Comparison of ENCODE assay signal across 9 cellular contexts in the genomic region with DNA sequence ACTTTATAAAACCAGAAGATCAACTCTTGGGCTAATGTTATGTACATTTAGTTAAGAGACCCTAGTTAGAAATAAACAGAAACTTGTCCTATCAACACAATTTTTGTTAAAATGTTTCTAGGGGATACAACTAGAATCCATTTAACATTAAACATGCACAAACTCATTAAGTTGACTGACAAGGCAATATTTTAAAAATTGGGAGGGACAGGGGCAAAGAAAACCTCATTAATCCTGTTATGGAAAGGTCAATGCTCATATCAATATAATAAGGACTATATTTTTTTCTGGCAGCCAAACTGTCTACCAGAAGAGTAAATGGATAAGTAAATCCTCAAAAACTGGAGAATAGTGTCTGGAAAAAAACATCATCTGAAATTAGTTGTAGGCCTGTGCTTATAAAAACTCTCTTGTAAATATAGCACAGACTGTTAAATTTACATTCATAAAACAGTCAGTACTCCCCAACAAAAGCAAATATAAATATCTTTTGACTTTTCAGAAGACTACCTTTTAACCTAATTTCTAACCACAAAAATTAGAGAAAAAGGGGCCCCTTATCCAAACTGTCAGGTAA. TPM values are rescaled to one million over a fixed set of nuclear protein-coding genes. Genes with fewer than 3 reads are reported as not detected.
DNase-seq lines count a peak whose midpoint lies in the region; ATAC-seq and TF ChIP-seq lines count a peak whose summit lies in the region.
"Had no signal": no experiment of that assay in that cellular context is flagged by ENCODE, and none has a peak within 500 bp of the region (broad histone marks: within the 10 kb centered on the region; RNA-seq: fewer than 3 reads in every experiment).

No MANE protein-coding gene starts in this region.

- H3K4me3 ChIP-seq in CD8-positive, alpha-beta memory T cell (ENCODE audit: low read length): peak overlapping the region; percentile 99
- H3K4me3 ChIP-seq in neuron (ENCODE audit: low read length) (peak overlapping the region; percentile 99), adrenal gland (peak overlapping the region in 1 of 4 donors; percentile 89)

- peaks cover 66% of the 10 kb centered on the region for H3K4me1 ChIP-seq in CD8-positive, alpha-beta memory T cell (ENCODE audit: insufficient read depth, low read length)
- peaks cover 66% of the 10 kb centered on the region for H3K4me1 ChIP-seq in neuron (ENCODE audit: insufficient read depth, low read length)
- peaks cover 70 to 72% of the 10 kb centered on the region in 2 donors for H3K4me1 ChIP-seq in adrenal gland (replicated peaks in 1 of 2)

- H3K4me1 Mint-ChIP-seq in CD8-positive, alpha-beta memory T cell: peaks cover 78 to 88% (median 85%) of the 10 kb centered on the region in 3 donors
- peaks cover 58 to 78% of the 10 kb centered on the region in 2 donors for H3K4me1 Mint-ChIP-seq in effector memory CD8-positive, alpha-beta T cell (ENCODE audit: low read depth in 2 of 2)

- H3K27ac Mint-ChIP-seq in CD8-positive, alpha-beta memory T cell: peak overlapping the region in 6 of 8 donors; percentile 2 to 98 (median 58)
- no peak overlapping the region for H3K27ac Mint-ChIP-seq in effector memory CD8-positive, alpha-beta T cell

- DNase-seq in CD8-positive, alpha-beta memory T cell: no peak
- DNase-seq in NAMALWA (ENCODE audit: low spot score): peak; percentile 42
- DNase-seq in effector memory CD8-positive, alpha-beta T cell: no peak
- DNase-seq in GM20000 (ENCODE audit: low spot score): no peak
- DNase-seq in NCI-H128 (lab: John Stamatoyannopoulos, UW; ENCODE audit: unreplicated experiment): no peak
- DNase-seq in adrenal gland: no peak
- DNase-seq: stimulated activated CD4-positive, alpha-beta T cell treated with anti-CD3 and anti-CD28 coated beads, Interleukin-15, amount 100 ng/mL, for 24 hours had no signal

- H3K9me3 Mint-ChIP-seq in CD8-positive, alpha-beta memory T cell: peaks cover 0 to 2% (median 0%) of the 10 kb centered on the region in 5 donors
- no peaks in the 10 kb centered on the region for H3K9me3 Mint-ChIP-seq in effector memory CD8-positive, alpha-beta T cell

- CTCF ChIA-PET in CD8-positive, alpha-beta memory T cell (lab: Charles Lee): interaction anchor here (4.4 kb wide), 1 partner anchor 9 kb away, joined by 44 read pairs; no protein-coding TSS in a partner anchor

- H2AFZ ChIP-seq in neuron (ENCODE audit: low read depth, low read length): no peak overlapping the region

- H3K27me3 ChIP-seq in CD8-positive, alpha-beta memory T cell (ENCODE audit: insufficient read depth, low read length, poor library complexity, severe bottlenecking): no peaks in the 10 kb centered on the region
- H3K27me3 ChIP-seq in neuron (ENCODE audit: insufficient read depth, low read length): no peaks in the 10 kb centered on the region
- no peaks in the 10 kb centered on the region for H3K27me3 ChIP-seq in adrenal gland

- intact Hi-C loops in adrenal gland (cut with DNase I): no loop called here

- TF ChIP-seq CTCF in GM20000 (IDR thresholded peaks at IDR 0.05; ENCODE audit: extremely low read depth, missing control alignments) (no peak), adrenal gland (IDR thresholded peaks at IDR 0.05) (no peak)

- H3K36me3 Mint-ChIP-seq in CD8-positive, alpha-beta memory T cell: peaks cover 0 to 72% (median 8%) of the 10 kb centered on the region in 3 donors
- peaks cover 83% of the 10 kb centered on the region for H3K36me3 Mint-ChIP-seq in effector memory CD8-positive, alpha-beta T cell (ENCODE audit: insufficient read depth)

- peaks cover 20% of the 10 kb centered on the region for H3K36me3 ChIP-seq in CD8-positive, alpha-beta memory T cell (ENCODE audit: insufficient read depth, low read length)
- H3K36me3 ChIP-seq in neuron (ENCODE audit: insufficient read depth, low read length): peaks cover 25% of the 10 kb centered on the region
- H3K36me3 ChIP-seq in adrenal gland (replicated peaks in 1 of 2): peaks cover 0 to 8% of the 10 kb centered on the region in 2 donors

- no peaks in the 10 kb centered on the region for H3K9me3 ChIP-seq in CD8-positive, alpha-beta memory T cell (ENCODE audit: low read length)
- H3K9me3 ChIP-seq in neuron (ENCODE audit: low read length): no peaks in the 10 kb centered on the region
- no peaks in the 10 kb centered on the region for H3K9me3 ChIP-seq in adrenal gland (replicated peaks in 1 of 3)

- no peak overlapping the region for H3K27ac ChIP-seq in CD8-positive, alpha-beta memory T cell (ENCODE audit: low read depth, low read length)
- peak overlapping the region in 2 of 5 donors; percentile 29 to 35 for H3K27ac ChIP-seq in adrenal gland

- peaks cover 0 to 11% of the 10 kb centered on the region in 2 donors for H3K27me3 Mint-ChIP-seq in CD8-positive, alpha-beta memory T cell
- no peaks in the 10 kb centered on the region for H3K27me3 Mint-ChIP-seq in effector memory CD8-positive, alpha-beta T cell

- POLR2A ChIA-PET in CD8-positive, alpha-beta memory T cell (lab: Charles Lee): no interaction called here

- no peak for ATAC-seq in effector memory CD8-positive, alpha-beta T cell (replicated peaks)
- no peak for ATAC-seq in HG03135 (IDR thresholded peaks at IDR 0.05; ENCODE audit: unreplicated experiment)

- no peak for TF ChIP-seq POLR2A in adrenal gland (IDR thresholded peaks at IDR 0.05)

- H3K4me3 Mint-ChIP-seq in CD8-positive, alpha-beta memory T cell: peak overlapping the region; percentile 63 to 100 (median 100)
- H3K4me3 Mint-ChIP-seq in effector memory CD8-positive, alpha-beta T cell: peak overlapping the region; percentile 97 to 100

RNA-seq across cellular contexts. Expression of a gene that starts 4.4 kb away (rescaled TPM):
- total RNA-seq in CD8-positive, alpha-beta memory T cell: 100 to 1,000 TPM; 305 to 324 TPM
- polyA plus RNA-seq in CD8-positive, alpha-beta memory T cell: 181 TPM
- total RNA-seq in adrenal gland: 100 to 1,000 TPM in 5 of 8 donors, 10 to 100 TPM in 3; 80.4 to 143 (median 106) TPM
- 100 to 1,000 TPM in 1 of 3 donors, 10 to 100 TPM in 2; 78.2 to 242 (median 78.9) TPM for polyA plus RNA-seq in adrenal gland

Comparison
In these comparisons a context has a peak if more than half of its experiments do, and no peak if none do; other contexts are left out.
1. H3K27ac Mint-ChIP-seq: peak in CD8-positive, alpha-beta memory T cell (6 of 8); none in effector memory CD8-positive, alpha-beta T cell (0 of 2).